8 cellular contexts compared by ENCODE assay signal in the genomic region with DNA sequence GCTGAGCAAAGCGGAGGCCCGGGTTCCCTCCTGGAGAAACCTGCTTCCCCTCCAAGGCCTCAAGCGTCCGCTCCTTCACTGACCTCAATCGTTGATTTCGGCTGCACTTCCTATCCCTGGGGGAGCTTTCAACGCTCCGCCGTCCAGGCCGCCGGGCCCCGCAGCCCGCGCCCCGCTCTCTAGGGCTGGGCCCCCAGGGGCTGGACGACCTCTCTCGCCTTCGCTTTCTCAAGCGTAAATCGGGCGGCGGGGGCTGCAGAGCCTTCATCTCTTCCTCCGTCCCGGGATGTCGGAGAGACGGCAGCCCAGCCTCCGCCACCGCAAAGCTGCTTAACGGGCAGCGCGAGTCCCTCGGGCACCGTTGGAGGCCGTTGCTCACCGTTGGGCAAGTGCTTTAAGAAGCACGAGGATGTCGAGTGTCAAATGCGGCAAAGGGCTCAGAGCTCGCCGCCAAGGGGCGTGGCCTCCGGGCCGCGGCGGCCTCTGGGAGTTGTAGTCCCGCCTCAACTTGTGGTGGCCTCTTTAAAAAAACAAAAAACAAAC. TPM values are rescaled to one million over a fixed set of nuclear protein-coding genes. Genes with fewer than 3 reads are reported as not detected.
DNase-seq lines count a peak whose midpoint lies in the region; ATAC-seq and TF ChIP-seq lines count a peak whose summit lies in the region.

No MANE protein-coding gene starts in this region.

- peak; percentile 79 for ATAC-seq in GM19395 (IDR thresholded peaks at IDR 0.05; ENCODE audit: unreplicated experiment)
- ATAC-seq in gastroesophageal sphincter = peak; percentile 87
- no peak for ATAC-seq in GM19035 (IDR thresholded peaks at IDR 0.05; ENCODE audit: unreplicated experiment)

- no CpG with 5 or more reads among the region's 46 CpGs for WGBS in gastroesophageal sphincter (ENCODE audit: low coverage in 1 of 2), 2 donors
- WGBS in stomach, 5 donors = 4 to 27% (median 10%) methylated on average over 20 to 46 of the region's 46 CpGs

- TF ChIP-seq EP300 in gastroesophageal sphincter (IDR thresholded peaks at IDR 0.05) (no peak), stomach (IDR thresholded peaks at IDR 0.05) (no peak)

- H3K4me1 ChIP-seq in gastroesophageal sphincter = peaks cover 0 to 45% (median 3%) of the 10 kb centered on the region in 3 donors
- peaks cover 0 to 48% (median 23%) of the 10 kb centered on the region in 4 donors for H3K4me1 ChIP-seq in stomach

- H3K4me3 ChIP-seq in NB4 (ENCODE audit: low read depth, low read length) = peak overlapping the region; percentile 80
- peak overlapping the region; percentile 52 to 55 for H3K4me3 ChIP-seq in gastroesophageal sphincter
- peak overlapping the region; percentile 42 to 66 (median 60) for H3K4me3 ChIP-seq in stomach

- no peak for TF ChIP-seq CTCF in NB4 (IDR thresholded peaks at IDR 0.05; ENCODE audit: low read depth, low read length)
- peak in 1 of 4 experiments; percentile 42 for TF ChIP-seq CTCF in gastroesophageal sphincter (IDR thresholded peaks at IDR 0.05)
- TF ChIP-seq CTCF in stomach (IDR thresholded peaks at IDR 0.05) = no peak

- TF ChIP-seq POLR2A in NB4 (IDR thresholded peaks at IDR 0.05; ENCODE audit: extremely low read depth, insufficient read length) (peak; percentile 84), gastroesophageal sphincter (IDR thresholded peaks at IDR 0.05) (peak in 1 of 2 donors; percentile 12), stomach (IDR thresholded peaks at IDR 0.05) (no peak)

- H3K9me3 ChIP-seq in gastroesophageal sphincter = no peaks in the 10 kb centered on the region
- H3K9me3 ChIP-seq in stomach = no peaks in the 10 kb centered on the region

- H3K27ac ChIP-seq in gastroesophageal sphincter = peak overlapping the region in 2 of 4 donors; percentile 52 to 62
- H3K27ac ChIP-seq in stomach = peak overlapping the region in 4 of 5 donors; percentile 32 to 73 (median 60)

- peak; percentile 94 for DNase-seq in NB4 (ENCODE audit: low read depth)
- peak; percentile 63 for DNase-seq in activated gamma-delta T cell (lab: John Stamatoyannopoulos, UW)
- DNase-seq in occipital lobe (lab: John Stamatoyannopoulos, UW) = peak; percentile 74
- DNase-seq in stomach = peak; percentile 75
- DNase-seq in NCI-H69 (lab: John Stamatoyannopoulos, UW) = no peak

- no peaks in the 10 kb centered on the region for H3K27me3 ChIP-seq in gastroesophageal sphincter
- H3K27me3 ChIP-seq in stomach = peaks cover 0 to 6% (median 0%) of the 10 kb centered on the region in 3 donors

- H3K36me3 ChIP-seq in gastroesophageal sphincter (no peaks in the 10 kb centered on the region), stomach (peaks cover 0 to 5% (median 0%) of the 10 kb centered on the region in 4 donors)

- intact Hi-C loops in stomach (cut with DNase I; ENCODE audit: low total_unique reads) = no loop called here

RNA-seq across cellular contexts. Expression of gene HES6, which starts 8.5 kb away (rescaled TPM):
- 10 to 100 TPM in 2 of 4 donors, 1 to 10 TPM in 2; 3.8 to 19.5 (median 12.2) TPM for total RNA-seq in gastroesophageal sphincter
- total RNA-seq in occipital lobe = 80.8 TPM
- 100 to 1,000 TPM in 1 of 5 donors, 10 to 100 TPM in 1, 1 to 10 TPM in 2, not detected in 1; 6.7 to 222 (median 45.5) TPM for total RNA-seq in stomach
- 10 to 100 TPM; 10.8 to 20.0 (median 17.0) TPM for polyA plus RNA-seq in stomach

RNA-seq across cellular contexts. Expression of gene ILKAP, which starts 27.8 kb away (rescaled TPM):
- 10 to 100 TPM; 18.5 to 45.5 (median 35.1) TPM for total RNA-seq in gastroesophageal sphincter
- 78.3 TPM for total RNA-seq in occipital lobe
- 10 to 100 TPM; 20.4 to 59.4 (median 33.6) TPM for total RNA-seq in stomach
- 10 to 100 TPM; 37.1 to 55.1 (median 38.5) TPM for polyA plus RNA-seq in stomach

RNA-seq across cellular contexts. Expression of gene PER2, which starts 57.1 kb away (rescaled TPM):
- total RNA-seq in gastroesophageal sphincter = 10 to 100 TPM in 3 of 4 donors, 1 to 10 TPM in 1; 8.7 to 20.5 (median 17.0) TPM
- total RNA-seq in occipital lobe = 5.5 TPM
- 100 to 1,000 TPM in 1 of 5 donors, 10 to 100 TPM in 4; 20.9 to 188 (median 40.8) TPM for total RNA-seq in stomach
- polyA plus RNA-seq in stomach = 1 to 10 TPM; 4.4 to 9.8 (median 7.3) TPM
